Comparison of ENCODE assay signal across 8 cellular contexts in the genomic region with DNA sequence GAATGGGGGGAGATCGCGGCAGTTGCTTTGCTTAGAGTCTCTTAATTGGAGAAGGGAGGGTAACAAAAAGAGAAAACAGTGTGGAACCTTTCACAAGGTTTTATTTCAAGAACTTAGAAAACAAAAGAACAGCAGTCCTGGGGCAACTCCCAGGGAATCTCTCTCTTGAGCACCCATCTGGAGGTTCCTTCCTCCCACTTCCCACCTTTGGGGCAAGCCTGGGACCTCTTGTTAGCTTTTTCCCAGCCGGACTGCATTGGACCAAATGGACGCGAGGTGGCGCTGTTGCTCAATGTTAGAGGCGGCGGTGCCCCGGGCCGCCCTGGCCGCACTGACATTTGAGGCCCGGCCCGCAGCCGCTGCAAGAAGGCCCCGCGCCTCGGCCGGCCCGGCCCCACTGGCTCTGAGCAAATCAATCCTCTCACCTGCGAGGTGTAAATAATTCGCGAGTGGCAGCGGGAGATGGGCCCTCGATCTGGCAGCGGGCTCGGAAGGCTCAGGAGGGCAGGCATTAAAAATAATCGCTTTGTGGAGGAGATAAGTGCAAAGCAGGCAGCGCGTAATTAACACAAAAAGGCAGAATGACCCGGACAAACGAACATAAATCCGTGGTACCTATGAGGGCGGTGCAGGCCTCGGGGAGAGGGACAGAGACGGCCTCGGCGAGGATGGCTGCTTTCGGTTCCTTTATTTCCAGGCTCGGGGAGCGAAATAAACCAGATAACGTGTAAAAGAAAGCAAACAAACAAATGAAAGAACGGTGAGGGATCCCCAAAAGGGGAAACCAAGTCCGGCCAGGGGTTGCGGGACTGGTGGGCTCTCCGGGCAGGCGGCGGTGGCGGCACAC. TPM values are rescaled to one million over a fixed set of nuclear protein-coding genes. Genes with fewer than 3 reads are reported as not detected.
DNase-seq lines count a peak whose midpoint lies in the region; ATAC-seq and TF ChIP-seq lines count a peak whose summit lies in the region.

No MANE protein-coding gene starts in this region.

- TF ChIP-seq CTCF in AG09319 (IDR thresholded peaks at IDR 0.05; ENCODE audit: low read depth, low read length): peak; percentile 81
- TF ChIP-seq CTCF in osteoblast (IDR thresholded peaks at IDR 0.05; ENCODE audit: extremely low read depth, low read depth, low read length): peak; percentile 81

- H4K20me1 ChIP-seq in osteoblast (ENCODE audit: insufficient read depth, low read length): peaks cover 14% of the 10 kb centered on the region

- H3K4me2 ChIP-seq in osteoblast (ENCODE audit: insufficient read depth, low read length): peak overlapping the region; percentile 92

- H3K36me3 ChIP-seq in osteoblast (ENCODE audit: insufficient read depth, low read length): peaks cover 10% of the 10 kb centered on the region

- H3K79me2 ChIP-seq in osteoblast (ENCODE audit: insufficient read depth, low read length): peaks cover 82% of the 10 kb centered on the region

- H3K27me3 ChIP-seq in osteoblast (ENCODE audit: insufficient read depth, low read length): no peaks in the 10 kb centered on the region

- ATAC-seq in GM18511 (IDR thresholded peaks at IDR 0.05; ENCODE audit: unreplicated experiment): peak; percentile 71

- H3K9me3 ChIP-seq in osteoblast (ENCODE audit: low read depth, low read length): no peaks in the 10 kb centered on the region

- DNase-seq in AG09319 (ENCODE audit: extremely low read depth, low read depth): no peak
- peak in 65 of 76 experiments; percentile 6 to 82 (median 60) for DNase-seq in HUDEP-2 (lab: John Stamatoyannopoulos, UW; ENCODE audit: unreplicated experiment in 76 of 76)
- DNase-seq in RPMI7951 (ENCODE audit: low read depth): peak; percentile 71
- DNase-seq in activated gamma-delta T cell (lab: John Stamatoyannopoulos, UW): peak; percentile 40
- peak; percentile 79 for DNase-seq in foreskin melanocyte
- DNase-seq in osteoblast (ENCODE audit: insufficient read length, low spot score, missing footprints): peak; percentile 98
- DNase-seq in substantia nigra (lab: John Stamatoyannopoulos, UW): peak in 48 of 49 donors; percentile 4 to 86 (median 63)

- peaks cover 42% of the 10 kb centered on the region for H3K4me1 ChIP-seq in osteoblast (ENCODE audit: insufficient read depth, low read length)

- H2AFZ ChIP-seq in osteoblast (ENCODE audit: low read length): peak overlapping the region; percentile 65

- peak overlapping the region; percentile 65 for H3K27ac ChIP-seq in osteoblast (ENCODE audit: low read depth, low read length)
- H3K27ac ChIP-seq in substantia nigra (ENCODE audit: low read depth, low read length, poor library complexity, severe bottlenecking): no peak overlapping the region

- H3K4me3 ChIP-seq in osteoblast (ENCODE audit: insufficient read depth, low read length): peak overlapping the region; percentile 66

RNA-seq across cellular contexts. Expression of a gene that starts 2.7 kb away (rescaled TPM):
- 0.88 and 1.8 TPM in 2 replicates for total RNA-seq in RPMI7951 (2014; rRNA removed; shearing (Covaris generic))
- total RNA-seq in osteoblast: 3.2 and 5.1 TPM in 2 replicates

RNA-seq across cellular contexts. Expression of a gene that starts 6.1 kb away (rescaled TPM):
- 4.3 and 5.9 TPM in 2 replicates for total RNA-seq in RPMI7951 (2014; rRNA removed; shearing (Covaris generic))
- total RNA-seq in osteoblast: 8.3 and 11.6 TPM in 2 replicates

RNA-seq across cellular contexts. Expression of a gene that starts 21.1 kb away (rescaled TPM):
- total RNA-seq in RPMI7951 (2014; rRNA removed; shearing (Covaris generic)): 4.0 and 5.1 TPM in 2 replicates
- total RNA-seq in osteoblast: 9.7 and 11.2 TPM in 2 replicates

RNA-seq across cellular contexts. Expression of a gene that starts 22.2 kb away (rescaled TPM):
- total RNA-seq in RPMI7951 (2014; rRNA removed; shearing (Covaris generic)): 0.84 and 1.5 TPM in 2 replicates
- total RNA-seq in osteoblast: 5.6 and 7.2 TPM in 2 replicates

RNA-seq across cellular contexts. Expression of a gene that starts 26.8 kb away (rescaled TPM):
- 0.78 and 2.0 TPM in 2 replicates for total RNA-seq in RPMI7951 (2014; rRNA removed; shearing (Covaris generic))
- 1.8 and 2.1 TPM in 2 replicates for total RNA-seq in osteoblast
